ENCODE assay signal across 8 cellular contexts in the genomic region with DNA sequence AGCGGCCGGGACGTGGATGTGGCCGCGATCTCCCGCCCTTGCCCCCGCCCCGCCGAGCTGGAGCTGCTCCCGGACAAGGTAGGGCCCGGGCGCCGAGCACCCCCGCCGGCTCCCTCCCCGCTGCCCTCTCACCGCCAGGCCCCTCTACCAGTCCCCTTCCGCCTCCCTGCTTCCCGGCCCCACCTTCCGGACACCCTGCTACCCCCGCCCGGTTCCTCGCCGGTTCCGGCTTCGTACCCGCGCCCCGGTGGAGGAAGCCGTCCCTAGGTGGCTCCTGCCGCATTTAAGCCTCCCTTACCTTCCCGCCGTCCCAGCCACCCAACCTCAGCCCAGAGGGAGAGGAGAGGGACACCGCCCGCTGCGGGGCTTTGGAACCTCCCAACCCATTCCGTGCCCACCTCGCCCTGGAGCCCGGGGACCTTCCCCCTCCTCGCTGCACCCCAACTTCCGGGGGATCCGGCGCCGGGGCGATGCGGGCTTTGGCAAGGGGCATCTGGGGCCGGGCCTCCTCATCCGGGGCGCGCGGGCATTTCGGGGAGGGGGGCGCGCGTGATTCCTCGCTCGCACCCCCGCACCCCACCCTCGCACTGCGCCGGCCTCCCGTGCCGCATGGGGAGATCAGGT. TPM values are rescaled to one million over a fixed set of nuclear protein-coding genes. Genes with fewer than 3 reads are reported as not detected.
A peak's percentile ranks its signal among the peaks of the same experiment; 100 is the strongest.
DNase-seq lines count a peak whose midpoint lies in the region; ATAC-seq and TF ChIP-seq lines count a peak whose summit lies in the region.

No MANE protein-coding gene starts in this region.

- peak; percentile 59 to 73 (median 62) for DNase-seq in CD4-positive, CD25-positive, alpha-beta regulatory T cell
- peak; percentile 33 to 56 (median 40) for DNase-seq in activated CD4-positive, CD25-positive, alpha-beta regulatory T cell (lab: John Stamatoyannopoulos, UW)
- DNase-seq in chondrocyte (ENCODE audit: low spot score) (no peak), lower leg skin (ENCODE audit: low spot score in 2 of 2) (peak in 1 of 2 donors; percentile 91), NCI-H1048 (lab: John Stamatoyannopoulos, UW) (no peak)
- peak in 2 of 3 experiments; percentile 37 to 51 for DNase-seq in stimulated activated CD4-positive, alpha-beta T cell treated with anti-CD3 and anti-CD28 coated beads, TNF-alpha, amount 100 ng/mL, for 4 hours (ENCODE audit: low read depth in 3 of 3)

- peak overlapping the region in 2 of 3 donors; percentile 60 to 80 for H3K27ac Mint-ChIP-seq in CD4-positive, CD25-positive, alpha-beta regulatory T cell
- H3K27ac Mint-ChIP-seq in chondrocyte (ENCODE audit: unreplicated experiment) = peak overlapping the region; percentile 82

- peak; percentile 33 for TF ChIP-seq CTCF in chondrocyte (IDR thresholded peaks at IDR 0.05)
- no peak for TF ChIP-seq CTCF in lower leg skin (IDR thresholded peaks at IDR 0.05)

- peak overlapping the region; percentile 71 to 100 (median 92) for H3K4me3 Mint-ChIP-seq in CD4-positive, CD25-positive, alpha-beta regulatory T cell
- peak overlapping the region; percentile 84 for H3K4me3 Mint-ChIP-seq in chondrocyte (ENCODE audit: unreplicated experiment)

- H3K36me3 ChIP-seq in CD4-positive, CD25-positive, alpha-beta regulatory T cell (ENCODE audit: control insufficient read depth, insufficient read depth, low read length) = no peaks in the 10 kb centered on the region
- no peaks in the 10 kb centered on the region for H3K36me3 ChIP-seq in HUES6 (ENCODE audit: control insufficient read depth, insufficient read depth, low read length)

- WGBS in lower leg skin, 2 donors = 0 to 1% methylated on average over 36 to 45 of the region's 63 CpGs

- peaks cover 21 to 60% (median 37%) of the 10 kb centered on the region in 4 donors for H3K4me1 Mint-ChIP-seq in CD4-positive, CD25-positive, alpha-beta regulatory T cell
- H3K4me1 Mint-ChIP-seq in chondrocyte (ENCODE audit: low read depth) = peaks cover 38% of the 10 kb centered on the region

- H3K36me3 Mint-ChIP-seq in CD4-positive, CD25-positive, alpha-beta regulatory T cell = no peaks in the 10 kb centered on the region
- no peaks in the 10 kb centered on the region for H3K36me3 Mint-ChIP-seq in chondrocyte (ENCODE audit: low read depth)

- ATAC-seq in CD4-positive, CD25-positive, alpha-beta regulatory T cell (ENCODE audit: low read depth in 2 of 2) = peak; percentile 30 to 37
- ATAC-seq in GM21381 (IDR thresholded peaks at IDR 0.05; ENCODE audit: unreplicated experiment) = peak; percentile 10

- peaks cover 6% of the 10 kb centered on the region for H3K27me3 Mint-ChIP-seq in CD4-positive, CD25-positive, alpha-beta regulatory T cell
- H3K27me3 Mint-ChIP-seq in chondrocyte (ENCODE audit: low read depth) = no peaks in the 10 kb centered on the region

- H3K4me3 ChIP-seq in CD4-positive, CD25-positive, alpha-beta regulatory T cell (ENCODE audit: low read depth, low read length) = peak overlapping the region; percentile 48
- H3K4me3 ChIP-seq in HUES6 (ENCODE audit: low read depth, low read length) (peak overlapping the region; percentile 100), lower leg skin (ENCODE audit: low read depth, poor library complexity, severe bottlenecking) (peak overlapping the region; percentile 92)

- H3K4me1 ChIP-seq in CD4-positive, CD25-positive, alpha-beta regulatory T cell (ENCODE audit: control insufficient read depth, insufficient read depth, low read length, poor library complexity, severe bottlenecking) = peaks cover 55% of the 10 kb centered on the region
- peaks cover 25% of the 10 kb centered on the region for H3K4me1 ChIP-seq in HUES6 (ENCODE audit: control insufficient read depth, insufficient read depth, low read length)

- H3K27ac ChIP-seq in CD4-positive, CD25-positive, alpha-beta regulatory T cell (ENCODE audit: insufficient read depth, low read length, poor library complexity, severe bottlenecking) = peak overlapping the region; percentile 87
- H3K27ac ChIP-seq in HUES6 (ENCODE audit: low read depth, low read length) = peak overlapping the region; percentile 93

- TF ChIP-seq POLR2A in lower leg skin (IDR thresholded peaks at IDR 0.05) = no peak

- intact Hi-C loops in lower leg skin (cut with DNase I; ENCODE audit: low total_unique reads) = no loop called here

- no peaks in the 10 kb centered on the region for H3K9me3 ChIP-seq in CD4-positive, CD25-positive, alpha-beta regulatory T cell (ENCODE audit: control insufficient read depth in 2 of 2, low read length in 2 of 2)
- H3K9me3 ChIP-seq in HUES6 (ENCODE audit: control insufficient read depth, insufficient read depth, low read depth, low read length) = no peaks in the 10 kb centered on the region

- H3K9ac ChIP-seq in HUES6 (ENCODE audit: low read length) = peak overlapping the region; percentile 95

- H3K9me3 Mint-ChIP-seq in CD4-positive, CD25-positive, alpha-beta regulatory T cell = peaks cover 0 to 1% (median 0%) of the 10 kb centered on the region in 7 donors
- H3K9me3 Mint-ChIP-seq in chondrocyte (ENCODE audit: low read depth) = no peaks in the 10 kb centered on the region

- no peaks in the 10 kb centered on the region for H3K27me3 ChIP-seq in CD4-positive, CD25-positive, alpha-beta regulatory T cell (ENCODE audit: control insufficient read depth, insufficient read depth, low read length)
- no peaks in the 10 kb centered on the region for H3K27me3 ChIP-seq in HUES6 (ENCODE audit: control insufficient read depth, insufficient read depth, low read length)

RNA-seq across cellular contexts. Expression of gene B3GNT2, which starts 0.5 kb away (rescaled TPM):
- total RNA-seq in CD4-positive, CD25-positive, alpha-beta regulatory T cell = 61.5 TPM
- 10 to 100 TPM; 34.8 to 48.4 (median 39.5) TPM for polyA plus RNA-seq in CD4-positive, CD25-positive, alpha-beta regulatory T cell
- total RNA-seq in chondrocyte = 8.0 to 22.7 TPM (median 22.4 TPM) in 3 replicates
- total RNA-seq in lower leg skin = 10 to 100 TPM; 17.9 to 31.1 (median 19.9) TPM

Comparison
In these comparisons a context has a peak if more than half of its experiments do, and no peak if none do; other contexts are left out.
1. DNase-seq: peak in CD4-positive, CD25-positive, alpha-beta regulatory T cell (3 of 3), activated CD4-positive, CD25-positive, alpha-beta regulatory T cell (4 of 4) and stimulated activated CD4-positive, alpha-beta T cell treated with anti-CD3 and anti-CD28 coated beads, TNF-alpha, amount 100 ng/mL, for 4 hours (2 of 3); none in chondrocyte (single experiment) and NCI-H1048 (single experiment).
2. H3K4me3 ChIP-seq: peak in every context shown above with its lines; median percentile 100 in HUES6; 92 in lower leg skin; 48 in CD4-positive, CD25-positive, alpha-beta regulatory T cell.